Comparison of ENCODE assay signal across 8 cellular contexts in genomic region chr19:55437410-55437809, GRCh38. TPM values are rescaled to one million over a fixed set of nuclear protein-coding genes. Genes with fewer than 3 reads are reported as not detected.
DNase-seq lines count a peak whose midpoint lies in the region; ATAC-seq and TF ChIP-seq lines count a peak whose summit lies in the region.

No MANE protein-coding gene starts in this region.

- no peaks in the 10 kb centered on the region for H3K79me2 ChIP-seq in smooth muscle cell (ENCODE audit: low read depth)

- H3K27me3 ChIP-seq in smooth muscle cell (ENCODE audit: low read depth), result peaks cover 45% of the 10 kb centered on the region

- no peaks in the 10 kb centered on the region for H4K20me1 ChIP-seq in smooth muscle cell (ENCODE audit: low read depth)

- no peak overlapping the region for H3K9ac ChIP-seq in smooth muscle cell (ENCODE audit: low read depth)

- WGBS in smooth muscle cell (ENCODE audit: low lambda C conversion rate), result 3% methylated on average over 17 of the region's 17 CpGs

- no peaks in the 10 kb centered on the region for H3F3A ChIP-seq in smooth muscle cell (ENCODE audit: low read depth)

- no peaks in the 10 kb centered on the region for H3K4me1 ChIP-seq in smooth muscle cell (ENCODE audit: low read depth)

- no peak overlapping the region for H3K4me2 ChIP-seq in smooth muscle cell

- H3K27ac ChIP-seq in RWPE1 (no peak overlapping the region), smooth muscle cell (ENCODE audit: low read depth) (no peak overlapping the region)

- H3K4me3 ChIP-seq in fibroblast of pulmonary artery (replicated peaks; ENCODE audit: low read depth, low read length) (no peak overlapping the region), smooth muscle cell (no peak overlapping the region)

- H3K27ac Mint-ChIP-seq in stimulated activated naive CD8-positive, alpha-beta T cell treated with anti-CD3 and anti-CD28 coated beads, Interleukin-15, amount 100 ng/mL, for 72 hours, result no peak overlapping the region

- TF ChIP-seq CTCF in RWPE1 (conservative IDR thresholded peaks at IDR 0.05; ENCODE audit: low read depth) (no peak), fibroblast of pulmonary artery (IDR thresholded peaks at IDR 0.05; ENCODE audit: low read length, missing control alignments) (no peak), smooth muscle cell (IDR thresholded peaks at IDR 0.05; ENCODE audit: borderline replicate concordance, insufficient read depth, poor library complexity, severe bottlenecking) (no peak)

- POLR2A ChIA-PET in RWPE1 (lab: Yijun Ruan, JAX; ENCODE audit: low non-redundant PET), result interaction anchor here (0.6 to 0.9 kb wide), 2 partner anchors 30 kb away, joined by 3 read pairs; partner anchors contain the start of gene UBE2S

- no peak overlapping the region for H3K4me3 Mint-ChIP-seq in stimulated activated naive CD8-positive, alpha-beta T cell treated with anti-CD3 and anti-CD28 coated beads, Interleukin-15, amount 100 ng/mL, for 72 hours

- no peaks in the 10 kb centered on the region for H3K36me3 ChIP-seq in smooth muscle cell (ENCODE audit: low read depth)

- no peaks in the 10 kb centered on the region for H3K9me3 Mint-ChIP-seq in stimulated activated naive CD8-positive, alpha-beta T cell treated with anti-CD3 and anti-CD28 coated beads, Interleukin-15, amount 100 ng/mL, for 72 hours

- CTCF ChIA-PET in RWPE1 (lab: Yijun Ruan, JAX), result interaction anchor here (0.6 to 1.4 kb wide), 4 partner anchors 19 to 357 kb away, joined by 3 to 6 read pairs (median 6); no protein-coding TSS in a partner anchor

- DNase-seq in stimulated activated naive CD8-positive, alpha-beta T cell treated with anti-CD3 and anti-CD28 coated beads, Interleukin-15, Interleukin-2, amounts not matched to agents 100 U/mL and 50 U/mL, for 24 hours, result peak; percentile 45
- no peak for DNase-seq in stimulated activated naive CD8-positive, alpha-beta T cell treated with anti-CD3 and anti-CD28 coated beads, Interleukin-15, amount 100 ng/mL, for 72 hours
- DNase-seq in RWPE1 (ENCODE audit: low spot score) (peak; percentile 78), fibroblast of pulmonary artery (ENCODE audit: low read depth) (peak; percentile 73), smooth muscle cell (lab: John Stamatoyannopoulos, UW; ENCODE audit: unreplicated experiment) (peak; percentile 26), NCI-H345 treated with DMSO at 0.1 percent for 48 hours (lab: John Stamatoyannopoulos, UW; ENCODE audit: unreplicated experiment) (no peak)

- H3K27me3 Mint-ChIP-seq in stimulated activated naive CD8-positive, alpha-beta T cell treated with anti-CD3 and anti-CD28 coated beads, Interleukin-15, amount 100 ng/mL, for 72 hours, result peaks cover 6% of the 10 kb centered on the region

- H2AFZ ChIP-seq in smooth muscle cell (ENCODE audit: low read depth), result no peak overlapping the region

- H3K4me1 Mint-ChIP-seq in stimulated activated naive CD8-positive, alpha-beta T cell treated with anti-CD3 and anti-CD28 coated beads, Interleukin-15, amount 100 ng/mL, for 72 hours, result peaks cover 21% of the 10 kb centered on the region

- H3K9me3 ChIP-seq in smooth muscle cell (replicated peaks; ENCODE audit: low read depth), result no peaks in the 10 kb centered on the region

- ATAC-seq in stimulated activated naive CD8-positive, alpha-beta T cell treated with anti-CD3 and anti-CD28 coated beads, Interleukin-15, Interleukin-2, amounts not matched to agents 100 U/mL and 50 U/mL, for 24 hours, result peak; percentile 14
- no peak for ATAC-seq in stimulated activated naive CD8-positive, alpha-beta T cell treated with anti-CD3 and anti-CD28 coated beads, Interleukin-15, amount 100 ng/mL, for 72 hours
- ATAC-seq in GM21526 (IDR thresholded peaks at IDR 0.05; ENCODE audit: low FRiP score, unreplicated experiment), result no peak
- no peak for ATAC-seq in GM18909 (IDR thresholded peaks at IDR 0.05; ENCODE audit: poor library complexity, unreplicated experiment)

RNA-seq across cellular contexts. Expression of gene SHISA7, which starts 5.7 kb away (rescaled TPM):
- not detected in 2 replicates for total RNA-seq in smooth muscle cell
- not detected in 2 replicates for polyA plus RNA-seq in smooth muscle cell

RNA-seq across cellular contexts. Expression of gene ISOC2, which starts 24.0 kb away (rescaled TPM):
- total RNA-seq in smooth muscle cell, result 47.3 and 56.5 TPM in 2 replicates
- 37.3 and 61.4 TPM in 2 replicates for polyA plus RNA-seq in smooth muscle cell

RNA-seq across cellular contexts. Expression of gene C19orf85, which starts 27.1 kb away (rescaled TPM):
- total RNA-seq in smooth muscle cell, result not detected in 2 replicates
- polyA plus RNA-seq in smooth muscle cell, result not detected in 2 replicates

RNA-seq across cellular contexts. Expression of gene UBE2S, which starts 29.8 kb away (rescaled TPM):
- 34.8 and 39.9 TPM in 2 replicates for total RNA-seq in smooth muscle cell
- 162 and 171 TPM in 2 replicates for polyA plus RNA-seq in smooth muscle cell

RNA-seq across cellular contexts. Expression of gene ZNF628, which starts 39.0 kb away (rescaled TPM):
- total RNA-seq in smooth muscle cell, result 2.4 and 2.6 TPM in 2 replicates
- 1.3 and 2.0 TPM in 2 replicates for polyA plus RNA-seq in smooth muscle cell

Comparison
In these comparisons a context has a peak if more than half of its experiments do, and no peak if none do; other contexts are left out.
1. DNase-seq: peak in stimulated activated naive CD8-positive, alpha-beta T cell treated with anti-CD3 and anti-CD28 coated beads, Interleukin-15, Interleukin-2, amounts not matched to agents 100 U/mL and 50 U/mL, for 24 hours (single experiment), RWPE1 (single experiment), fibroblast of pulmonary artery (single experiment) and smooth muscle cell (single experiment); none in stimulated activated naive CD8-positive, alpha-beta T cell treated with anti-CD3 and anti-CD28 coated beads, Interleukin-15, amount 100 ng/mL, for 72 hours (0 of 2) and NCI-H345 treated with DMSO at 0.1 percent for 48 hours (single experiment).